Comparison of ENCODE assay signal across 27 cellular contexts in the genomic region with DNA sequence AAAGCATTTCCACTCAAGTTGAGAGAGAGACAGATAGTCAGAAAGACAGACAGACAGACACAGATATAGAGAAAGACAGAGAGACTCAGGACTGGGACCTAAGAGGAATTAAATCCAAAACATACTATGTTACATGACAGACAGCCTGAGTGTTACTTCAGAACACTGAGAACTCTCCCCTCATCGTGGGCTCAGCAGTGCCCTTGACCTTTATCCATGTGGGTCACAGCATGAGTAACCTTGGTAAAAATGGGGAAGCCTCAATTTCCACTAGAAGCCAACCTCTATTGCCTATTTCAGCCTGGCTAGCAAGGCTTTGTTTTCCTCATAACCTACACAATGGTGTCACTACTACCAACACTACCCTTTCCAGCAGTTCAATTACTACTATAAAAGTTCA.
A peak's percentile ranks its signal among the peaks of the same experiment; 100 is the strongest.
DNase-seq lines count a peak whose midpoint lies in the region; ATAC-seq and TF ChIP-seq lines count a peak whose summit lies in the region.
"Had no signal": no experiment of that assay in that cellular context is flagged by ENCODE, and none has a peak within 500 bp of the region (broad histone marks: within the 10 kb centered on the region; RNA-seq: fewer than 3 reads in every experiment).

No MANE protein-coding gene starts in this region.

- TF ChIP-seq CTCF in nephron (IDR thresholded peaks at IDR 0.05; ENCODE audit: unreplicated experiment in 3 of 3): no peak

- H3K9me3 Mint-ChIP-seq in nephron: no peaks in the 10 kb centered on the region
- H3K9me3 Mint-ChIP-seq in stimulated activated naive B cell treated with anti-CD40 and anti-IgM and Interleukin-4, amounts not matched to agents 10 μg/mL and 1 μg/mL and 100 μg/mL, for 72 hours: no peaks in the 10 kb centered on the region
- H3K9me3 Mint-ChIP-seq: CD4-positive, alpha-beta T cell; CD8-positive, alpha-beta memory T cell; CD8-positive, alpha-beta T cell had no signal

- H3K4me3 Mint-ChIP-seq in nephron: no peak overlapping the region
- no peak overlapping the region for H3K4me3 Mint-ChIP-seq in stimulated activated naive B cell treated with anti-CD40 and anti-IgM and Interleukin-4, amounts not matched to agents 10 μg/mL and 1 μg/mL and 100 μg/mL, for 72 hours
- H3K4me3 Mint-ChIP-seq: B cell; CD14-positive monocyte; CD4-positive, alpha-beta memory T cell; CD4-positive, alpha-beta T cell; CD4-positive, CD25-positive, alpha-beta regulatory T cell; CD8-positive, alpha-beta memory T cell; CD8-positive, alpha-beta T cell had no signal

- peaks cover 66% of the 10 kb centered on the region for H3K4me1 Mint-ChIP-seq in nephron
- H3K4me1 Mint-ChIP-seq in stimulated activated naive B cell treated with anti-CD40 and anti-IgM and Interleukin-4, amounts not matched to agents 10 μg/mL and 1 μg/mL and 100 μg/mL, for 72 hours: peaks cover 5 to 9% of the 10 kb centered on the region in 2 donors
- H3K4me1 Mint-ChIP-seq: CD14-positive monocyte; CD4-positive, alpha-beta memory T cell; CD4-positive, CD25-positive, alpha-beta regulatory T cell; CD8-positive, alpha-beta memory T cell had no signal

- peak overlapping the region in 2 of 3 experiments; percentile 24 to 59 for H3K27ac Mint-ChIP-seq in nephron
- H3K27ac Mint-ChIP-seq in stimulated activated naive B cell treated with anti-CD40 and anti-IgM and Interleukin-4, amounts not matched to agents 10 μg/mL and 1 μg/mL and 100 μg/mL, for 72 hours: no peak overlapping the region
- H3K27ac Mint-ChIP-seq: B cell; CD14-positive monocyte; CD4-positive, alpha-beta memory T cell; CD4-positive, alpha-beta T cell; CD4-positive, CD25-positive, alpha-beta regulatory T cell; CD8-positive, alpha-beta memory T cell; CD8-positive, alpha-beta T cell had no signal

- intact Hi-C loops in cardiac septum (cut with DNase I): no loop called here

- peaks cover 74% of the 10 kb centered on the region for H3K27me3 Mint-ChIP-seq in nephron (ENCODE audit: low read depth)
- peaks cover 14 to 26% of the 10 kb centered on the region in 2 donors for H3K27me3 Mint-ChIP-seq in stimulated activated naive B cell treated with anti-CD40 and anti-IgM and Interleukin-4, amounts not matched to agents 10 μg/mL and 1 μg/mL and 100 μg/mL, for 72 hours

- no peaks in the 10 kb centered on the region for H3K36me3 Mint-ChIP-seq in nephron (ENCODE audit: low read depth)
- H3K36me3 Mint-ChIP-seq in stimulated activated naive B cell treated with anti-CD40 and anti-IgM and Interleukin-4, amounts not matched to agents 10 μg/mL and 1 μg/mL and 100 μg/mL, for 72 hours: no peaks in the 10 kb centered on the region
- H3K36me3 Mint-ChIP-seq: CD14-positive monocyte; CD4-positive, alpha-beta memory T cell; CD4-positive, CD25-positive, alpha-beta regulatory T cell; CD8-positive, alpha-beta memory T cell; CD8-positive, alpha-beta T cell had no signal

- ATAC-seq in stimulated activated naive B cell treated with anti-CD40 and anti-IgM and Interleukin-4, amounts not matched to agents 10 μg/mL and 1 μg/mL and 100 μg/mL, for 72 hours (replicated peaks): peak; percentile 54 to 55
- ATAC-seq: A549; CD8-positive, alpha-beta T cell had no signal

- no peak for DNase-seq in stimulated activated naive B cell treated with anti-CD40 and anti-IgM and Interleukin-4, amounts not matched to agents 10 μg/mL and 1 μg/mL and 100 μg/mL, for 72 hours
- DNase-seq in cardiac septum (ENCODE audit: low spot score): no peak
- DNase-seq in stimulated activated CD4-positive, alpha-beta T cell treated with anti-CD3 and anti-CD28 coated beads, Interleukin-2, amount 100 ng/mL, for 48 hours: no peak
- DNase-seq: 8988T; ACHN; AML-193; BE2C; C1 segment of cervical spinal cord; Caco-2; Calu3; CD4-positive, alpha-beta memory T cell; CD4-positive, alpha-beta T cell; CD4-positive, CD25-positive, alpha-beta regulatory T cell; CD8-positive, alpha-beta memory T cell; CD8-positive, alpha-beta T cell; COR-L47; DMS 273 treated with DMSO at 0.1 percent for 48 hours; DMS153; DMS53; DMS79; DMS79 treated with DMSO at 0.1 percent for 48 hours; DND-41; EL had no signal
